ENCODE assay signal across 2 cellular contexts in genomic region chr6:36361071-36361470, GRCh38.
A peak's percentile ranks its signal among the peaks of the same experiment; 100 is the strongest.
TF ChIP-seq lines count a peak whose summit lies in the region.

No MANE protein-coding gene starts in this region.

TF ChIP-seq in HEK293, 187 proteins besides CTCF, POLR2A, EP300 and RAD21 (continued from another document):
- 0 out of 2 replicates have a peak, but pooled peaks have one; percentile 20 for TF ChIP-seq SCRT2 (tag by site-specific recombination; IDR thresholded peaks at IDR 0.05)

TF ChIP-seq in GM12878, 131 proteins besides CTCF, POLR2A, EP300 and RAD21 (continued from another document):
- TF ChIP-seq MEF2B (IDR thresholded peaks at IDR 0.05; ENCODE audit: partially characterized antibody, poor library complexity, severe bottlenecking) (peak; percentile 51), FOS (IDR thresholded peaks at IDR 0.05; ENCODE audit: borderline replicate concordance, extremely low read depth, insufficient read length) (no peak), NKRF (conservative IDR thresholded peaks at IDR 0.05) (no peak), E4F1 (IDR thresholded peaks at IDR 0.05; ENCODE audit: borderline replicate concordance, partially characterized antibody) (no peak), RFX5 (IDR thresholded peaks at IDR 0.05; ENCODE audit: low read depth, low read length) (no peak), SUPT20H (IDR thresholded peaks at IDR 0.05; ENCODE audit: borderline replicate concordance, control insufficient read depth, low read depth, low read length) (no peak), ETV6 (conservative IDR thresholded peaks at IDR 0.05 in 1 of 2, IDR thresholded peaks at IDR 0.05 in 1 of 2; ENCODE audit: borderline replicate concordance in 1 of 2, low read depth in 1 of 2) (no peak), NFXL1 (IDR thresholded peaks at IDR 0.05; ENCODE audit: borderline replicate concordance) (no peak), CHD2 (IDR thresholded peaks at IDR 0.05; ENCODE audit: borderline replicate concordance, low read depth, low read length) (no peak), FOXM1 (IDR thresholded peaks at IDR 0.05; ENCODE audit: low read depth, low read length) (0 out of 2 replicates have a peak, but pooled peaks have one; percentile 11), SKIL (IDR thresholded peaks at IDR 0.05; ENCODE audit: low read depth, poor library complexity, severe bottlenecking) (no peak), BCL11A (IDR thresholded peaks at IDR 0.05; ENCODE audit: low read depth, low read length) (no peak), SMAD5 (IDR thresholded peaks at IDR 0.05; ENCODE audit: low read depth) (no peak)
